In the genomic region with DNA sequence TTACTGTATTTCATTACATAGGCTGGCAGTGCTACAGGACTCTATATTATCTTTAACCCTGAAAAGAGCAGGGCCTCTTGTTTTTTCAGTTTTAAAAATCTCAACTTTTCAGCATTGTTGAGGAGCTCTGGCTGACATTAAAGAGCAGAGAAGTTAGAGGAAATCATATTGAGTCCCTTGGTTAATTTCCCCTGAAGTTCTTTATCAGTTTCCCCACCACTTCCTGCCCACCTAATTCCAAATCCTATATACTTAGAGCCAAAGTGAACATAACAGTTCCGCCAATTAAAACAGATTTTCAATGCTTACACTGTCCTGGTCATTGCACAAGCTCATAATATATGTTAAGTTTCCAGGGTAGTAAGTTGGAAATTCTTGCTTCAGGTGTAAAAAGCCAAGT, we compare ENCODE assay signal across 19 cellular contexts.
"Had no signal": no experiment of that assay in that cellular context is flagged by ENCODE, and none has a peak within 500 bp of the region (broad histone marks: within the 10 kb centered on the region; RNA-seq: fewer than 3 reads in every experiment).

No MANE protein-coding gene starts in this region.

- H3K9me3 Mint-ChIP-seq: naive B cell; stimulated activated memory B cell treated with anti-CD40 and anti-IgM and Interleukin-4, amounts not matched to agents 10 μg/mL and 1 μg/mL and 100 μg/mL, for 72 hours; stimulated activated naive CD8-positive, alpha-beta T cell treated with anti-CD3 and anti-CD28 coated beads, Interleukin-15, Interleukin-2, amounts not matched to agents 100 ng/mL and 50 ng/mL, for 24 hours had no signal

- ATAC-seq: foreskin keratinocyte; heart left ventricle; psoas muscle; right lobe of liver; stimulated activated memory B cell treated with anti-CD40 and anti-IgM and Interleukin-4, amounts not matched to agents 10 μg/mL and 1 μg/mL and 100 μg/mL, for 72 hours had no signal

- H3K9me3 ChIP-seq: heart left ventricle, neutrophil, psoas muscle, right lobe of liver, tibial artery, upper lobe of left lung, uterus had no signal

- H3K27ac ChIP-seq: foreskin keratinocyte, heart left ventricle, neutrophil, psoas muscle, right lobe of liver, tibial artery, upper lobe of left lung, uterus had no signal

- H3K4me3 Mint-ChIP-seq: stimulated activated memory B cell treated with anti-CD40 and anti-IgM and Interleukin-4, amounts not matched to agents 10 μg/mL and 1 μg/mL and 100 μg/mL, for 72 hours; stimulated activated naive CD8-positive, alpha-beta T cell treated with anti-CD3 and anti-CD28 coated beads, Interleukin-15, Interleukin-2, amounts not matched to agents 100 ng/mL and 50 ng/mL, for 24 hours had no signal

- H3K27me3 Mint-ChIP-seq: naive B cell; stimulated activated memory B cell treated with anti-CD40 and anti-IgM and Interleukin-4, amounts not matched to agents 10 μg/mL and 1 μg/mL and 100 μg/mL, for 72 hours; stimulated activated naive CD8-positive, alpha-beta T cell treated with anti-CD3 and anti-CD28 coated beads, Interleukin-15, Interleukin-2, amounts not matched to agents 100 ng/mL and 50 ng/mL, for 24 hours had no signal

- H3K36me3 Mint-ChIP-seq: naive B cell had no signal

- H3K27me3 ChIP-seq: foreskin keratinocyte, heart left ventricle, neutrophil, right lobe of liver, tibial artery, upper lobe of left lung, uterus had no signal

- DNase-seq: cortex of kidney; effector memory CD4-positive, alpha-beta T cell; erythroblast; foreskin keratinocyte; heart left ventricle; hippocampal formation; mesendoderm; naive B cell; psoas muscle; retina; right lobe of liver; stimulated activated CD4-positive, alpha-beta T cell treated with anti-CD3 and anti-CD28 coated beads, Interleukin-4, amount 100 ng/mL, for 1 hour; stimulated activated CD8-positive, alpha-beta memory T cell treated with anti-CD3 and anti-CD28 coated beads, Interleukin-4, amount 100 ng/mL, for 48 hours; tibial artery; upper lobe of left lung; uterus had no signal

- H3K4me1 ChIP-seq: right lobe of liver had no signal

- H3K36me3 ChIP-seq: neutrophil, right lobe of liver, tibial artery, uterus had no signal

- H3K4me3 ChIP-seq: heart left ventricle, psoas muscle, right lobe of liver, tibial artery, upper lobe of left lung, uterus had no signal

- H3K27ac Mint-ChIP-seq: stimulated activated memory B cell treated with anti-CD40 and anti-IgM and Interleukin-4, amounts not matched to agents 10 μg/mL and 1 μg/mL and 100 μg/mL, for 72 hours; stimulated activated naive CD8-positive, alpha-beta T cell treated with anti-CD3 and anti-CD28 coated beads, Interleukin-15, Interleukin-2, amounts not matched to agents 100 ng/mL and 50 ng/mL, for 24 hours had no signal
